In the genomic region with DNA sequence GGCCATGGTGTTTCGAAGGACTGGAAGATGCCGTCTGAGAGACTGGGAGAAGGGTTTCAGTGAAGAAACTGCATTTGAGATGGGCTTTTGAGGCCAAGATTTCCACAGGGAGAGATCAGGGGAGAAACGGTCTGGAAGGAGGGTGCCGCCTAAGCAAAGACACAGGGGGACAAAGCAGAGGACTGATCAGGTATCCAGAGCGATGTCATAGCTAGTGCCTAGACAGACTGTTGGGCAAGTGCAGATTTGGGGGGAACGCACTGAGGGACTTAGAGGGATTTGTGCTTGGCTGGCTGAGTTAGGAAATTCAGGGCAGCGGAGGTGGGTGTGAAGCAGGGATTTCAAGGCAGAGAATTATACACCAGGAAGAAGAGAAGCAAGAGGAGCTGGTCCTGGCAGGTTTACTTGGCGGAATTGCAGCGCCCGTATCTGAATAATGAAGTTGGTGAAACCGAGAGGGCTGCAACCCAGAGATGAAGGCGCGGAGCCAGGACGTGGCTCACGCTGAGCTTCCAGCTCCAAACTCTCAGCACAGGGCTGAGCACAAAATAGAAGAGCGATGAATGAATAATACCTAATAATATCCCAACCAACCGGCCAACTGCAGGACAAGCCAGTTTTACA, we compare ENCODE assay signal across 12 cellular contexts.
A peak's percentile ranks its signal among the peaks of the same experiment; 100 is the strongest.
DNase-seq lines count a peak whose midpoint lies in the region; ATAC-seq and TF ChIP-seq lines count a peak whose summit lies in the region.
"Had no signal": no experiment of that assay in that cellular context is flagged by ENCODE, and none has a peak within 500 bp of the region (broad histone marks: within the 10 kb centered on the region; RNA-seq: fewer than 3 reads in every experiment).

No MANE protein-coding gene starts in this region.

- H2BK120ac ChIP-seq in trophoblast cell (ENCODE audit: insufficient read depth, low read length, poor library complexity) = peak overlapping the region; percentile 37

- H3K14ac ChIP-seq in trophoblast cell (ENCODE audit: low read length) = peak overlapping the region; percentile 62

- no CpG with 5 or more reads among the region's 17 CpGs for WGBS in trophoblast cell (ENCODE audit: extremely low coverage, insufficient coverage, insufficient read length)

- peaks cover 6% of the 10 kb centered on the region for H3K79me2 ChIP-seq in trophoblast cell (ENCODE audit: control insufficient read depth, insufficient read depth, low read length, poor library complexity)

- H3K9me3 ChIP-seq in ES-I3 (ENCODE audit: control insufficient read depth, insufficient read depth, low read length) (no peaks in the 10 kb centered on the region), trophoblast cell (ENCODE audit: insufficient read depth, low read depth, low read length) (no peaks in the 10 kb centered on the region)
- H3K9me3 ChIP-seq: mucosa of descending colon had no signal

- H3K18ac ChIP-seq in trophoblast cell (ENCODE audit: low read length) = peak overlapping the region; percentile 73

- H3K23ac ChIP-seq in trophoblast cell (ENCODE audit: low read length) = no peak overlapping the region

- peak overlapping the region; percentile 22 for H3K4ac ChIP-seq in trophoblast cell (ENCODE audit: low read depth, low read length)

- H4K12ac ChIP-seq in trophoblast cell (ENCODE audit: low read depth, low read length) = no peak overlapping the region

- peak; percentile 86 for ATAC-seq in Right ventricle myocardium superior (ENCODE audit: poor library complexity)
- no peak for ATAC-seq in SK-N-SH treated with all-trans-retinoic acid at 6 μM for 48 hours
- ATAC-seq: K562, mucosa of descending colon had no signal

- peak overlapping the region; percentile 30 for H4K8ac ChIP-seq in trophoblast cell (ENCODE audit: low read depth, low read length)

- no peak for TF ChIP-seq CTCF in VCaP (conservative IDR thresholded peaks at IDR 0.05)

- H3K27me3 ChIP-seq in trophoblast cell (ENCODE audit: insufficient read depth, low read length) = no peaks in the 10 kb centered on the region

- no peaks in the 10 kb centered on the region for H3K36me3 ChIP-seq in ES-I3 (ENCODE audit: insufficient read depth, low read length)
- no peaks in the 10 kb centered on the region for H3K36me3 ChIP-seq in trophoblast cell (ENCODE audit: control insufficient read depth in 1 of 2, insufficient read depth in 2 of 2, low read length in 2 of 2)

- H3K4me1 ChIP-seq in ES-I3 (ENCODE audit: insufficient read depth, low read length) = peaks cover 41% of the 10 kb centered on the region
- peaks cover 11 to 28% of the 10 kb centered on the region in 2 experiments for H3K4me1 ChIP-seq in trophoblast cell (ENCODE audit: control insufficient read depth in 1 of 2, insufficient read depth in 2 of 2, low read length in 2 of 2)

- peak overlapping the region; percentile 48 for H2BK5ac ChIP-seq in trophoblast cell (ENCODE audit: low read depth, low read length, poor library complexity)

- H4K91ac ChIP-seq in trophoblast cell (ENCODE audit: low read depth, low read length) = peak overlapping the region; percentile 80

- H3K27ac ChIP-seq in VCaP (peak overlapping the region; percentile 99), trophoblast cell (ENCODE audit: low read depth, low read length) (peak overlapping the region; percentile 24)

- H3K9ac ChIP-seq in ES-I3 (ENCODE audit: low read depth, low read length) = peak overlapping the region; percentile 42; the same call in 1 of the 2 replicates
- H3K9ac ChIP-seq in trophoblast cell (ENCODE audit: low read length) = no peak overlapping the region

- peak overlapping the region; percentile 17 for H2AK5ac ChIP-seq in trophoblast cell (ENCODE audit: low read length)

- H2AFZ ChIP-seq in trophoblast cell (ENCODE audit: insufficient read depth, low read length, poor library complexity) = peak overlapping the region; percentile 35

- intact Hi-C loops in Right ventricle myocardium superior (cut with DNase I) = loop anchor here (5.0 kb wide), 1 partner anchor 205 kb away; no protein-coding TSS in a partner anchor
- intact Hi-C loops in posterior vena cava (cut with DNase I) = loop anchor here (5.0 to 10.0 kb wide), 3 partner anchors 105 to 312 kb away; a partner anchor contains a TSS

- DNase-seq in Right ventricle myocardium superior = peak; percentile 75
- peak; percentile 93 to 94 for DNase-seq in trophoblast cell
- no peak for DNase-seq in posterior vena cava (ENCODE audit: low spot score)
- no peak for DNase-seq in NCI-H2107 treated with DMSO at 0.1 percent for 48 hours (lab: John Stamatoyannopoulos, UW; ENCODE audit: unreplicated experiment)
- DNase-seq in AML-193 (lab: John Stamatoyannopoulos, UW) = no peak
- DNase-seq: CD4-positive, alpha-beta memory T cell; mucosa of descending colon; stimulated activated CD4-positive, alpha-beta T cell treated with anti-CD3 and anti-CD28 coated beads, Interleukin-2, amount 100 ng/mL, for 24 hours had no signal

- peaks cover 10% of the 10 kb centered on the region for H3K79me1 ChIP-seq in trophoblast cell (ENCODE audit: low read length)

- peak overlapping the region; percentile 14 for H3K4me2 ChIP-seq in trophoblast cell (ENCODE audit: low read length)

- H3K4me3 ChIP-seq in trophoblast cell (ENCODE audit: low read depth, low read length) = no peak overlapping the region
- H3K4me3 ChIP-seq: K562, mucosa of descending colon had no signal

- peak overlapping the region; percentile 80 for H2BK12ac ChIP-seq in trophoblast cell (ENCODE audit: low read length)

TF ChIP-seq in SK-N-SH treated with all-trans-retinoic acid at 6 μM for 48 hours, 23 proteins besides CTCF, POLR2A, EP300 and RAD21 (continues in another document):
- TF ChIP-seq ZNF8 (CRISPR knock-in tag; IDR thresholded peaks at IDR 0.05) (no peak), ARNTL (CRISPR knock-in tag; IDR thresholded peaks at IDR 0.05; ENCODE audit: borderline replicate concordance, low read depth) (no peak), OSR1 (CRISPR knock-in tag; IDR thresholded peaks at IDR 0.05) (no peak), ZC3H10 (CRISPR knock-in tag; IDR thresholded peaks at IDR 0.05) (no peak), ESRRG (CRISPR knock-in tag; IDR thresholded peaks at IDR 0.05) (no peak), ISL1 (CRISPR knock-in tag; IDR thresholded peaks at IDR 0.05) (no peak), ZFP3 (CRISPR knock-in tag; IDR thresholded peaks at IDR 0.05) (no peak), ZNF565 (CRISPR knock-in tag; conservative IDR thresholded peaks at IDR 0.05; ENCODE audit: low read depth) (no peak), PPARA (CRISPR knock-in tag; IDR thresholded peaks at IDR 0.05; ENCODE audit: borderline replicate concordance) (no peak)
- TF ChIP-seq, protein P1, sequence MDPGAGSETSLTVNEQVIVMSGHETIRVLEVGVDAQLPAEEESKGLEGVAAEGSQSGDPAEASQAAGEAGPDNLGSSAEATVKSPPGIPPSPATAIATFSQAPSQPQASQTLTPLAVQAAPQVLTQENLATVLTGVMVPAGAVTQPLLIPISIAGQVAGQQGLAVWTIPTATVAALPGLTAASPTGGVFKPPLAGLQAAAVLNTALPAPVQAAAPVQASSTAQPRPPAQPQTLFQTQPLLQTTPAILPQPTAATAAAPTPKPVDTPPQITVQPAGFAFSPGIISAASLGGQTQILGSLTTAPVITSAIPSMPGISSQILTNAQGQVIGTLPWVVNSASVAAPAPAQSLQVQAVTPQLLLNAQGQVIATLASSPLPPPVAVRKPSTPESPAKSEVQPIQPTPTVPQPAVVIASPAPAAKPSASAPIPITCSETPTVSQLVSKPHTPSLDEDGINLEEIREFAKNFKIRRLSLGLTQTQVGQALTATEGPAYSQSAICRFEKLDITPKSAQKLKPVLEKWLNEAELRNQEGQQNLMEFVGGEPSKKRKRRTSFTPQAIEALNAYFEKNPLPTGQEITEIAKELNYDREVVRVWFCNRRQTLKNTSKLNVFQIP (CRISPR knock-in tag; IDR thresholded peaks at IDR 0.05; ENCODE audit: borderline replicate concordance, low read depth) = no peak
- TF ChIP-seq, protein P2, sequence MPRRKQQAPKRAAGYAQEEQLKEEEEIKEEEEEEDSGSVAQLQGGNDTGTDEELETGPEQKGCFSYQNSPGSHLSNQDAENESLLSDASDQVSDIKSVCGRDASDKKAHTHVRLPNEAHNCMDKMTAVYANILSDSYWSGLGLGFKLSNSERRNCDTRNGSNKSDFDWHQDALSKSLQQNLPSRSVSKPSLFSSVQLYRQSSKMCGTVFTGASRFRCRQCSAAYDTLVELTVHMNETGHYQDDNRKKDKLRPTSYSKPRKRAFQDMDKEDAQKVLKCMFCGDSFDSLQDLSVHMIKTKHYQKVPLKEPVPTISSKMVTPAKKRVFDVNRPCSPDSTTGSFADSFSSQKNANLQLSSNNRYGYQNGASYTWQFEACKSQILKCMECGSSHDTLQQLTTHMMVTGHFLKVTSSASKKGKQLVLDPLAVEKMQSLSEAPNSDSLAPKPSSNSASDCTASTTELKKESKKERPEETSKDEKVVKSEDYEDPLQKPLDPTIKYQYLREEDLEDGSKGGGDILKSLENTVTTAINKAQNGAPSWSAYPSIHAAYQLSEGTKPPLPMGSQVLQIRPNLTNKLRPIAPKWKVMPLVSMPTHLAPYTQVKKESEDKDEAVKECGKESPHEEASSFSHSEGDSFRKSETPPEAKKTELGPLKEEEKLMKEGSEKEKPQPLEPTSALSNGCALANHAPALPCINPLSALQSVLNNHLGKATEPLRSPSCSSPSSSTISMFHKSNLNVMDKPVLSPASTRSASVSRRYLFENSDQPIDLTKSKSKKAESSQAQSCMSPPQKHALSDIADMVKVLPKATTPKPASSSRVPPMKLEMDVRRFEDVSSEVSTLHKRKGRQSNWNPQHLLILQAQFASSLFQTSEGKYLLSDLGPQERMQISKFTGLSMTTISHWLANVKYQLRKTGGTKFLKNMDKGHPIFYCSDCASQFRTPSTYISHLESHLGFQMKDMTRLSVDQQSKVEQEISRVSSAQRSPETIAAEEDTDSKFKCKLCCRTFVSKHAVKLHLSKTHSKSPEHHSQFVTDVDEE (CRISPR knock-in tag; IDR thresholded peaks at IDR 0.05) = no peak
- TF ChIP-seq, protein P3, sequence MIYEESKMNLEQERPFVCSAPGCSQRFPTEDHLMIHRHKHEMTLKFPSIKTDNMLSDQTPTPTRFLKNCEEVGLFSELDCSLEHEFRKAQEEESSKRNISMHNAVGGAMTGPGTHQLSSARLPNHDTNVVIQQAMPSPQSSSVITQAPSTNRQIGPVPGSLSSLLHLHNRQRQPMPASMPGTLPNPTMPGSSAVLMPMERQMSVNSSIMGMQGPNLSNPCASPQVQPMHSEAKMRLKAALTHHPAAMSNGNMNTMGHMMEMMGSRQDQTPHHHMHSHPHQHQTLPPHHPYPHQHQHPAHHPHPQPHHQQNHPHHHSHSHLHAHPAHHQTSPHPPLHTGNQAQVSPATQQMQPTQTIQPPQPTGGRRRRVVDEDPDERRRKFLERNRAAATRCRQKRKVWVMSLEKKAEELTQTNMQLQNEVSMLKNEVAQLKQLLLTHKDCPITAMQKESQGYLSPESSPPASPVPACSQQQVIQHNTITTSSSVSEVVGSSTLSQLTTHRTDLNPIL (CRISPR knock-in tag; IDR thresholded peaks at IDR 0.05; ENCODE audit: low read depth) = no peak

Comparison
In these comparisons a context has a peak if more than half of its experiments do, and no peak if none do; other contexts are left out.
1. DNase-seq: peak in Right ventricle myocardium superior (single experiment) and trophoblast cell (2 of 2); none in posterior vena cava (single experiment), NCI-H2107 treated with DMSO at 0.1 percent for 48 hours (single experiment) and AML-193 (0 of 2).